8 cellular contexts compared by ENCODE assay signal in the genomic region with DNA sequence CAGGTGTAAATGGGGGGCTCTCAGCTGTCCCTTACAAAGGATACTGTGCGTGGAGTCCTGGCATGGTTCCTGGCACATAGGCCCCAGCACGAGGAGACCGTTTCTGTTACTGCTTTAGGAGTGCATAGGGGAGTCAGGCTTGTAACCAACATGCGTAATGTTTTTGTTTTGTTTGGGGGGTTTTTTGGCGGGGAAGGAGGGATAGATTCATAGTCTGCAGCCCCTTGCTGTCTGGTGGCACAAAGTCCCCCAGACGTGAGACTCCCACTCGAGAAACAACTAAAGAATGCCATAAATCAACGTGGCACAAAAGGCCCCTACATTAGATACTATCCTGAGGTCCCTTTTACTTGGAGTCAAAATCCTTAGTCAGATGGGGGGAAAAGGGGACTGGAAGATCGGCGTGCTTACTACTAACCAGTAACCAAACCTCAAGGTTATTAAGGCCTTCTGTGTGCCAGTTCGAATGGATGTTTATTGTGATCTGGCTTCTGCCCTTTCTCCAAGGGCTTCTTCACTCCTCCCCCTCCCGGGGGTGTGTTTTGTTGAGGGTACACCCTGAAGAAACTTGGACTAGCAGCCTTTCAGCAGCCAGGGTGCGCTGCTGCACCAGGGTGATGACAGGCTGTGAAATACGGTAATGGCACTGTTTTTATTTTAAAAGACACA. TPM values are rescaled to one million over a fixed set of nuclear protein-coding genes. Genes with fewer than 3 reads are reported as not detected.
A peak's percentile ranks its signal among the peaks of the same experiment; 100 is the strongest.
DNase-seq lines count a peak whose midpoint lies in the region; ATAC-seq and TF ChIP-seq lines count a peak whose summit lies in the region.

No MANE protein-coding gene starts in this region.

- H3K27me3 Mint-ChIP-seq in activated CD4-positive, alpha-beta memory T cell treated with anti-CD3 and anti-CD28 coated beads for 36 hours = no peaks in the 10 kb centered on the region

- H3K36me3 ChIP-seq in lung (ENCODE audit: control insufficient read depth in 2 of 2, insufficient read depth in 2 of 2, low read length in 2 of 2) = peaks cover 17 to 24% of the 10 kb centered on the region in 2 donors

- no peaks in the 10 kb centered on the region for H3K9me3 ChIP-seq in lung (ENCODE audit: control insufficient read depth in 2 of 2, insufficient read depth in 1 of 2, low read length in 1 of 2)

- peaks cover 3 to 9% of the 10 kb centered on the region in 2 donors for H3K4me1 ChIP-seq in lung (ENCODE audit: control insufficient read depth in 2 of 2, insufficient read depth in 2 of 2, low read length in 2 of 2)

- peak overlapping the region; percentile 100 for H3K4me3 Mint-ChIP-seq in activated CD4-positive, alpha-beta memory T cell treated with anti-CD3 and anti-CD28 coated beads for 36 hours

- ATAC-seq in GM18909 (IDR thresholded peaks at IDR 0.05; ENCODE audit: poor library complexity, unreplicated experiment) (peak; percentile 39), HG03571 (IDR thresholded peaks at IDR 0.05; ENCODE audit: unreplicated experiment) (peak; percentile 24), lung (ENCODE audit: insufficient read depth, low FRiP score) (no peak)

- CTCF ChIA-PET in activated CD4-positive, alpha-beta memory T cell treated with anti-CD3 and anti-CD28 coated beads for 36 hours (lab: Charles Lee) = interaction anchor here (0.8 to 18.8 kb wide), 15 partner anchors 12 to 387 kb away, joined by 3 to 472 read pairs (median 6); a partner anchor contains a TSS

- peak; percentile 90 for TF ChIP-seq CTCF in lung (IDR thresholded peaks at IDR 0.05; ENCODE audit: control extremely low read depth, extremely low read depth)

- H3K27ac Mint-ChIP-seq in activated CD4-positive, alpha-beta memory T cell treated with anti-CD3 and anti-CD28 coated beads for 36 hours = peak overlapping the region; percentile 99

- WGBS in lung, 2 donors = 1 to 2% methylated on average over 14 of the region's 14 CpGs

- H3K27me3 ChIP-seq in lung (ENCODE audit: control insufficient read depth, insufficient read depth) = no peaks in the 10 kb centered on the region

- peaks cover 57% of the 10 kb centered on the region for H3K4me1 Mint-ChIP-seq in activated CD4-positive, alpha-beta memory T cell treated with anti-CD3 and anti-CD28 coated beads for 36 hours (ENCODE audit: low read depth)

- POLR2A ChIA-PET in activated CD4-positive, alpha-beta memory T cell treated with anti-CD3 and anti-CD28 coated beads for 36 hours (lab: Charles Lee) = interaction anchor here (0.6 to 7.0 kb wide), 9 partner anchors 10 to 294 kb away, joined by 3 to 66 read pairs (median 5); a partner anchor contains a TSS

- intact Hi-C loops in activated CD4-positive, alpha-beta memory T cell treated with anti-CD3 and anti-CD28 coated beads for 36 hours (cut with micrococcal nuclease) = loop anchor here (1.0 to 10.0 kb wide), 9 partner anchors 55 to 536 kb away; a partner anchor contains a TSS

- DNase-seq in AG08395 (ENCODE audit: low spot score) = peak; percentile 91
- DNase-seq in NCI-H82 (lab: John Stamatoyannopoulos, UW) = peak; percentile 92
- peak; percentile 92 for DNase-seq in activated CD4-positive, alpha-beta memory T cell treated with anti-CD3 and anti-CD28 coated beads for 36 hours
- peak; percentile 84 for DNase-seq in ecto neural progenitor cell (ENCODE audit: low spot score)
- peak; percentile 83 for DNase-seq in lung (ENCODE audit: low spot score)
- peak; percentile 65 to 82 (median 76) for DNase-seq in stimulated activated CD4-positive, alpha-beta T cell treated with anti-CD3 and anti-CD28 coated beads, TNF-alpha, amount 100 ng/mL, for 24 hours (ENCODE audit: low read depth in 3 of 3)

- no peaks in the 10 kb centered on the region for H3K9me3 Mint-ChIP-seq in activated CD4-positive, alpha-beta memory T cell treated with anti-CD3 and anti-CD28 coated beads for 36 hours

- H3K27ac ChIP-seq in lung (ENCODE audit: low read depth in 1 of 2, low read length in 1 of 2) = peak overlapping the region; percentile 90 to 98

- H3K36me3 Mint-ChIP-seq in activated CD4-positive, alpha-beta memory T cell treated with anti-CD3 and anti-CD28 coated beads for 36 hours = peaks cover 45% of the 10 kb centered on the region

- H3K4me3 ChIP-seq in lung = peak overlapping the region; percentile 96

RNA-seq across cellular contexts. Expression of a gene that starts 0.9 kb away (rescaled TPM):
- total RNA-seq in activated CD4-positive, alpha-beta memory T cell treated with anti-CD3 and anti-CD28 coated beads for 36 hours = 10 to 100 TPM; 88.6 to 94.3 TPM
- 10 to 100 TPM; 86.2 to 93.0 TPM for total RNA-seq in lung
- 100 to 1,000 TPM in 1 of 2 donors, 10 to 100 TPM in 1; 95.5 to 132 TPM for polyA plus RNA-seq in lung

RNA-seq across cellular contexts. Expression of a gene that starts 2.3 kb away (rescaled TPM):
- total RNA-seq in activated CD4-positive, alpha-beta memory T cell treated with anti-CD3 and anti-CD28 coated beads for 36 hours = 10 to 100 TPM; 84.3 to 91.5 TPM
- 100 to 1,000 TPM in 1 of 2 donors, 10 to 100 TPM in 1; 46.5 to 107 TPM for total RNA-seq in lung
- 10 to 100 TPM; 12.2 to 23.3 TPM for polyA plus RNA-seq in lung

RNA-seq across cellular contexts. Expression of a gene that starts 34.6 kb away (rescaled TPM):
- under 1 TPM; 0.10 to 0.24 TPM for total RNA-seq in activated CD4-positive, alpha-beta memory T cell treated with anti-CD3 and anti-CD28 coated beads for 36 hours
- total RNA-seq in lung = 10 to 100 TPM; 22.5 to 31.9 TPM
- 10 to 100 TPM; 14.4 to 23.2 TPM for polyA plus RNA-seq in lung

RNA-seq across cellular contexts. Expression of a gene that starts 48.2 kb away (rescaled TPM):
- total RNA-seq in activated CD4-positive, alpha-beta memory T cell treated with anti-CD3 and anti-CD28 coated beads for 36 hours = 1 to 10 TPM; 5.7 to 6.0 TPM
- total RNA-seq in lung = 10 to 100 TPM in 1 of 2 donors, 1 to 10 TPM in 1; 4.8 to 17.1 TPM
- 1 to 10 TPM; 3.5 to 9.3 TPM for polyA plus RNA-seq in lung

Comparison
In these comparisons a context has a peak if more than half of its experiments do, and no peak if none do; other contexts are left out.
1. RNA of a gene that starts 34.6 kb away (total RNA-seq): 22.5 to 31.9 TPM in lung; 0.10 to 0.24 TPM in activated CD4-positive, alpha-beta memory T cell treated with anti-CD3 and anti-CD28 coated beads for 36 hours; every median in the first group is over 10 times any median in the second.
2. Peak in every context shown above with its lines, with median percentiles within 50 percentile points of each other: DNase-seq.